3 cellular contexts compared by ENCODE assay signal in genomic region chr11:40816976-40817375, GRCh38.
"Had no signal": no experiment of that assay in that cellular context is flagged by ENCODE, and none has a peak within 500 bp of the region (broad histone marks: within the 10 kb centered on the region; RNA-seq: fewer than 3 reads in every experiment).

No MANE protein-coding gene starts in this region.

- ATAC-seq: GM12878 had no signal

- DNase-seq: GDM1, GF-D8 had no signal

- H3K4me3 ChIP-seq: GM12878 had no signal
